In genomic region chr22:48836673-48837340, GRCh38 we compare ENCODE assay signal across 2 cellular contexts.
TF ChIP-seq lines count a peak whose summit lies in the region.

No MANE protein-coding gene starts in this region.

TF ChIP-seq in H1, 55 proteins besides CTCF, POLR2A, EP300 and RAD21:
- no peak for TF ChIP-seq PHF8 (conservative IDR thresholded peaks at IDR 0.05; ENCODE audit: low read depth, low read length)
- TF ChIP-seq SIRT6 (IDR thresholded peaks at IDR 0.05; ENCODE audit: low read length): no peak
- TF ChIP-seq ATF2 (IDR thresholded peaks at IDR 0.05; ENCODE audit: low read length): no peak
- no peak for TF ChIP-seq CBX5 (IDR thresholded peaks at IDR 0.05; ENCODE audit: low read depth, low read length)
- no peak for TF ChIP-seq ASH2L (IDR thresholded peaks at IDR 0.05; ENCODE audit: low read length)
- TF ChIP-seq JUN (IDR thresholded peaks at IDR 0.05; ENCODE audit: low read depth, low read length): no peak
- TF ChIP-seq TBP (IDR thresholded peaks at IDR 0.05; ENCODE audit: low read depth, low read length): no peak
- no peak for TF ChIP-seq POU5F1 (IDR thresholded peaks at IDR 0.05; ENCODE audit: low read depth, low read length)
- no peak for TF ChIP-seq CHD7 (IDR thresholded peaks at IDR 0.05; ENCODE audit: insufficient replicate concordance, low read length)
- no peak for TF ChIP-seq TCF12 (IDR thresholded peaks at IDR 0.05; ENCODE audit: low read depth, low read length)

TF ChIP-seq in GM12891, 5 proteins besides CTCF, POLR2A, EP300 and RAD21:
- no peak for TF ChIP-seq POLR2AphosphoS5 (IDR thresholded peaks at IDR 0.05; ENCODE audit: low read depth, low read length)
- no peak for TF ChIP-seq SPI1 (IDR thresholded peaks at IDR 0.05; ENCODE audit: low read depth, low read length)
- no peak for TF ChIP-seq TAF1 (IDR thresholded peaks at IDR 0.05; ENCODE audit: low read depth, low read length)
- TF ChIP-seq POU2F2 (IDR thresholded peaks at IDR 0.05; ENCODE audit: low read depth, low read length): no peak
- TF ChIP-seq PAX5 (IDR thresholded peaks at IDR 0.05; ENCODE audit: insufficient read depth, low read length, severe bottlenecking): no peak
TF ChIP-seq in GM12891: peak in this region for 0.
